ENCODE assay signal across 13 cellular contexts in genomic region chr5:60503771-60504170, GRCh38.
DNase-seq lines count a peak whose midpoint lies in the region; ATAC-seq and TF ChIP-seq lines count a peak whose summit lies in the region.
"Had no signal": no experiment of that assay in that cellular context is flagged by ENCODE, and none has a peak within 500 bp of the region (broad histone marks: within the 10 kb centered on the region; RNA-seq: fewer than 3 reads in every experiment).

No MANE protein-coding gene starts in this region.

- TF ChIP-seq EP300 in gastroesophageal sphincter (IDR thresholded peaks at IDR 0.05): no peak
- TF ChIP-seq EP300 in transverse colon (IDR thresholded peaks at IDR 0.05; ENCODE audit: low read depth): no peak

- TF ChIP-seq POLR2A in gastroesophageal sphincter (IDR thresholded peaks at IDR 0.05) (no peak), transverse colon (IDR thresholded peaks at IDR 0.05) (no peak)

- no peaks in the 10 kb centered on the region for H3K36me3 ChIP-seq in left ventricle myocardium inferior
- H3K36me3 ChIP-seq in right atrium auricular region: no peaks in the 10 kb centered on the region
- H3K36me3 ChIP-seq in gastroesophageal sphincter: no peaks in the 10 kb centered on the region
- H3K36me3 ChIP-seq in transverse colon: no peaks in the 10 kb centered on the region
- H3K36me3 ChIP-seq: adrenal gland had no signal

- H3K27me3 ChIP-seq in left ventricle myocardium inferior (ENCODE audit: low read depth) (no peaks in the 10 kb centered on the region), right atrium auricular region (no peaks in the 10 kb centered on the region), gastroesophageal sphincter (no peaks in the 10 kb centered on the region), transverse colon (no peaks in the 10 kb centered on the region)
- H3K27me3 ChIP-seq: adrenal gland had no signal

- WGBS in gastroesophageal sphincter (ENCODE audit: low coverage in 1 of 2), 2 donors: 36 to 44% methylated on average over 2 of the region's 2 CpGs
- WGBS in transverse colon (ENCODE audit: low coverage in 1 of 2), 2 donors: 57 to 76% methylated on average over 2 of the region's 2 CpGs

- H3K36me3 Mint-ChIP-seq in stimulated activated effector memory CD8-positive, alpha-beta T cell treated with anti-CD3 and anti-CD28 coated beads, Interleukin-12 subunit alpha, Interleukin-12 subunit beta, amount 100 ng/mL, for 72 hours: no peaks in the 10 kb centered on the region

- no peak overlapping the region for H3K27ac Mint-ChIP-seq in stimulated activated effector memory CD8-positive, alpha-beta T cell treated with anti-CD3 and anti-CD28 coated beads, Interleukin-12 subunit alpha, Interleukin-12 subunit beta, amount 100 ng/mL, for 72 hours

- TF ChIP-seq CTCF in left ventricle myocardium inferior (IDR thresholded peaks at IDR 0.05; ENCODE audit: borderline replicate concordance) (no peak), right atrium auricular region (IDR thresholded peaks at IDR 0.05) (no peak), gastroesophageal sphincter (IDR thresholded peaks at IDR 0.05) (no peak), transverse colon (IDR thresholded peaks at IDR 0.05) (no peak)

- no peaks in the 10 kb centered on the region for H3K9me3 Mint-ChIP-seq in stimulated activated effector memory CD8-positive, alpha-beta T cell treated with anti-CD3 and anti-CD28 coated beads, Interleukin-12 subunit alpha, Interleukin-12 subunit beta, amount 100 ng/mL, for 72 hours

- H3K27ac ChIP-seq in left ventricle myocardium inferior (replicated peaks) (peak overlapping the region; percentile 54), right atrium auricular region (no peak overlapping the region), temporal lobe (ENCODE audit: low read depth, low read length) (peak overlapping the region; percentile 2), gastroesophageal sphincter (peak overlapping the region in 1 of 4 donors; percentile 25), transverse colon (peak overlapping the region in 1 of 4 donors; percentile 69)
- H3K27ac ChIP-seq: adrenal gland had no signal

- DNase-seq in left ventricle myocardium inferior (no peak), right atrium auricular region (ENCODE audit: low spot score) (no peak), transverse colon (no peak)
- no peak for DNase-seq in stimulated activated effector memory CD8-positive, alpha-beta T cell treated with anti-CD3 and anti-CD28 coated beads, Interleukin-12 subunit alpha, Interleukin-12 subunit beta, amount 100 ng/mL, for 72 hours (ENCODE audit: low spot score in 2 of 2)
- DNase-seq: activated CD4-positive, alpha-beta T cell treated with anti-CD3 and anti-CD28 coated beads, Interleukin-2, amount 50 U/mL, for 4 hours; adrenal gland; effector CD8-positive, alpha-beta T cell; hypothalamus; mucosa of descending colon had no signal

- H3K4me1 ChIP-seq in left ventricle myocardium inferior (peaks cover 5% of the 10 kb centered on the region), right atrium auricular region (no peaks in the 10 kb centered on the region), gastroesophageal sphincter (peaks cover 0 to 39% (median 0%) of the 10 kb centered on the region in 3 donors), transverse colon (no peaks in the 10 kb centered on the region)
- H3K4me1 ChIP-seq: adrenal gland had no signal

- H3K4me1 Mint-ChIP-seq in stimulated activated effector memory CD8-positive, alpha-beta T cell treated with anti-CD3 and anti-CD28 coated beads, Interleukin-12 subunit alpha, Interleukin-12 subunit beta, amount 100 ng/mL, for 72 hours: no peaks in the 10 kb centered on the region

- ATAC-seq in HG02588 (IDR thresholded peaks at IDR 0.05; ENCODE audit: unreplicated experiment) (peak; percentile 74), HG03378 (IDR thresholded peaks at IDR 0.05; ENCODE audit: unreplicated experiment) (peak; percentile 86), gastroesophageal sphincter (no peak)
- no peak for ATAC-seq in stimulated activated effector memory CD8-positive, alpha-beta T cell treated with anti-CD3 and anti-CD28 coated beads, Interleukin-12 subunit alpha, Interleukin-12 subunit beta, amount 100 ng/mL, for 72 hours
- ATAC-seq: mucosa of descending colon had no signal

- in situ Hi-C loops in transverse colon (cut with MboI; ENCODE audit: low pct_ligation_motif_present in 1 of 4, low pct_unique_long_range_greater_than_20kb in 1 of 4, low sequenced_read_pairs in 3 of 4): no loop called here

- no peak overlapping the region for H3K4me3 Mint-ChIP-seq in stimulated activated effector memory CD8-positive, alpha-beta T cell treated with anti-CD3 and anti-CD28 coated beads, Interleukin-12 subunit alpha, Interleukin-12 subunit beta, amount 100 ng/mL, for 72 hours

- intact Hi-C loops in left ventricle myocardium inferior (cut with micrococcal nuclease) (no loop called here), transverse colon (cut with DNase I; ENCODE audit: low total_unique reads) (no loop called here)

- H3K9me3 ChIP-seq in left ventricle myocardium inferior (replicated peaks): peaks cover 6% of the 10 kb centered on the region
- no peaks in the 10 kb centered on the region for H3K9me3 ChIP-seq in right atrium auricular region
- no peaks in the 10 kb centered on the region for H3K9me3 ChIP-seq in gastroesophageal sphincter
- no peaks in the 10 kb centered on the region for H3K9me3 ChIP-seq in transverse colon
- H3K9me3 ChIP-seq: adrenal gland, mucosa of descending colon had no signal

- H3K4me3 ChIP-seq in left ventricle myocardium inferior: no peak overlapping the region
- H3K4me3 ChIP-seq in right atrium auricular region: no peak overlapping the region
- no peak overlapping the region for H3K4me3 ChIP-seq in gastroesophageal sphincter
- H3K4me3 ChIP-seq in transverse colon: no peak overlapping the region
- H3K4me3 ChIP-seq: adrenal gland, mucosa of descending colon had no signal

Comparison
In these comparisons a context has a peak if more than half of its experiments do, and no peak if none do; other contexts are left out.
1. H3K27ac ChIP-seq: peak in left ventricle myocardium inferior (single experiment) and temporal lobe (single experiment); none in right atrium auricular region (0 of 2).
2. ATAC-seq: peak in HG02588 (single experiment) and HG03378 (single experiment); none in gastroesophageal sphincter (single experiment) and stimulated activated effector memory CD8-positive, alpha-beta T cell treated with anti-CD3 and anti-CD28 coated beads, Interleukin-12 subunit alpha, Interleukin-12 subunit beta, amount 100 ng/mL, for 72 hours (single experiment).